In the genomic region with DNA sequence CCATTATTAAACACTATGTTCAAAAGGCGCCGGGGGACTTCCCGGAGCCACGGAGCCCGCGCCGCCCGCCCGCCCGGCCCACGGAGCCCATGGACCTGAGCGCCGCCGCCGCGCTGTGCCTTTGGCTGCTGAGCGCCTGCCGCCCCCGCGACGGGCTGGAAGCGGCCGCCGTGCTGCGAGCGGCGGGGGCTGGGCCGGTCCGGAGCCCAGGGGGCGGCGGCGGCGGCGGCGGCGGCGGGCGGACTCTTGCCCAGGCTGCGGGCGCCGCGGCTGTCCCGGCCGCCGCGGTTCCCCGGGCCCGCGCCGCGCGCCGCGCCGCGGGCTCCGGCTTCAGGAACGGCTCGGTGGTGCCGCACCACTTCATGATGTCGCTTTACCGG, we compare ENCODE assay signal across 1 cellular context.
TF ChIP-seq lines count a peak whose summit lies in the region.

No MANE protein-coding gene starts in this region.

TF ChIP-seq in HepG2, 621 proteins besides CTCF, POLR2A, EP300 and RAD21 (continues in another document):
- TF ChIP-seq, protein P1, sequence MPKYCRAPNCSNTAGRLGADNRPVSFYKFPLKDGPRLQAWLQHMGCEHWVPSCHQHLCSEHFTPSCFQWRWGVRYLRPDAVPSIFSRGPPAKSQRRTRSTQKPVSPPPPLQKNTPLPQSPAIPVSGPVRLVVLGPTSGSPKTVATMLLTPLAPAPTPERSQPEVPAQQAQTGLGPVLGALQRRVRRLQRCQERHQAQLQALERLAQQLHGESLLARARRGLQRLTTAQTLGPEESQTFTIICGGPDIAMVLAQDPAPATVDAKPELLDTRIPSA (CRISPR knock-in tag; IDR thresholded peaks at IDR 0.05; ENCODE audit: borderline replicate concordance) = no peak
- TF ChIP-seq CEBPB (IDR thresholded peaks at IDR 0.05; ENCODE audit: borderline replicate concordance, low read depth, low read length) (no peak), PRMT3 (CRISPR knock-in tag; IDR thresholded peaks at IDR 0.05; ENCODE audit: borderline replicate concordance, low read depth) (no peak), SOX6 (IDR thresholded peaks at IDR 0.05) (no peak), SOX6 (CRISPR knock-in tag; IDR thresholded peaks at IDR 0.05) (no peak), POLR2G (IDR thresholded peaks at IDR 0.05; ENCODE audit: low read depth, low read length) (no peak), ZMAT3 (CRISPR knock-in tag; conservative IDR thresholded peaks at IDR 0.05) (no peak), MAF1 (CRISPR knock-in tag; IDR thresholded peaks at IDR 0.05; ENCODE audit: borderline replicate concordance) (no peak), MED8 (CRISPR knock-in tag; IDR thresholded peaks at IDR 0.05; ENCODE audit: insufficient replicate concordance) (no peak), ZNF644 (CRISPR knock-in tag; IDR thresholded peaks at IDR 0.05; ENCODE audit: low read depth) (no peak), ZNF180 (CRISPR knock-in tag; IDR thresholded peaks at IDR 0.05; ENCODE audit: borderline replicate concordance, low read depth) (no peak), ZSCAN21 (CRISPR knock-in tag; IDR thresholded peaks at IDR 0.05; ENCODE audit: borderline replicate concordance) (no peak), ZBTB7A (CRISPR knock-in tag; IDR thresholded peaks at IDR 0.05) (no peak), NKX3-1 (CRISPR knock-in tag; IDR thresholded peaks at IDR 0.05) (no peak), HOXA5 (CRISPR knock-in tag; IDR thresholded peaks at IDR 0.05) (no peak), ZNF850 (CRISPR knock-in tag; conservative IDR thresholded peaks at IDR 0.05) (0 out of 2 replicates have a peak, but pooled peaks have one; percentile 11), STAT5B (CRISPR knock-in tag; IDR thresholded peaks at IDR 0.05) (no peak), ZNF841 (CRISPR knock-in tag; IDR thresholded peaks at IDR 0.05; ENCODE audit: borderline replicate concordance) (no peak), YY1 (IDR thresholded peaks at IDR 0.05; ENCODE audit: insufficient read depth, insufficient replicate concordance, low read depth, low read length) (peak; percentile 13), CCDC6 (CRISPR knock-in tag; IDR thresholded peaks at IDR 0.05) (0 out of 2 replicates have a peak, but pooled peaks have one; percentile 16), ZBTB20 (CRISPR knock-in tag; IDR thresholded peaks at IDR 0.05; ENCODE audit: borderline replicate concordance, low read depth) (no peak), ZFP36L1 (CRISPR knock-in tag; IDR thresholded peaks at IDR 0.05) (no peak), SIN3A (IDR thresholded peaks at IDR 0.05; ENCODE audit: borderline replicate concordance, low read depth, low read length) (peak; percentile 11; the same call in 1 of the 2 replicates), ATF7-NPFF (CRISPR knock-in tag; IDR thresholded peaks at IDR 0.05; ENCODE audit: low read depth) (no peak), SP2 (CRISPR knock-in tag; IDR thresholded peaks at IDR 0.05) (no peak), FOXM1 (CRISPR knock-in tag; IDR thresholded peaks at IDR 0.05) (no peak), ZNF354B (CRISPR knock-in tag; IDR thresholded peaks at IDR 0.05) (no peak), JUN (CRISPR knock-in tag; IDR thresholded peaks at IDR 0.05) (no peak), ZNF296 (CRISPR knock-in tag; conservative IDR thresholded peaks at IDR 0.05) (no peak)
- TF ChIP-seq, protein P2, sequence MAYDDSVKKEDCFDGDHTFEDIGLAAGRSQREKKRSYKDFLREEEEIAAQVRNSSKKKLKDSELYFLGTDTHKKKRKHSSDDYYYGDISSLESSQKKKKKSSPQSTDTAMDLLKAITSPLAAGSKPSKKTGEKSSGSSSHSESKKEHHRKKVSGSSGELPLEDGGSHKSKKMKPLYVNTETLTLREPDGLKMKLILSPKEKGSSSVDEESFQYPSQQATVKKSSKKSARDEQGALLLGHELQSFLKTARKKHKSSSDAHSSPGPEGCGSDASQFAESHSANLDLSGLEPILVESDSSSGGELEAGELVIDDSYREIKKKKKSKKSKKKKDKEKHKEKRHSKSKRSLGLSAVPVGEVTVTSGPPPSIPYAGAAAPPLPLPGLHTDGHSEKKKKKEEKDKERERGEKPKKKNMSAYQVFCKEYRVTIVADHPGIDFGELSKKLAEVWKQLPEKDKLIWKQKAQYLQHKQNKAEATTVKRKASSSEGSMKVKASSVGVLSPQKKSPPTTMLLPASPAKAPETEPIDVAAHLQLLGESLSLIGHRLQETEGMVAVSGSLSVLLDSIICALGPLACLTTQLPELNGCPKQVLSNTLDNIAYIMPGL (CRISPR knock-in tag; IDR thresholded peaks at IDR 0.05; ENCODE audit: borderline replicate concordance in 1 of 2, low read depth in 1 of 2) = no peak
- TF ChIP-seq, protein P3, sequence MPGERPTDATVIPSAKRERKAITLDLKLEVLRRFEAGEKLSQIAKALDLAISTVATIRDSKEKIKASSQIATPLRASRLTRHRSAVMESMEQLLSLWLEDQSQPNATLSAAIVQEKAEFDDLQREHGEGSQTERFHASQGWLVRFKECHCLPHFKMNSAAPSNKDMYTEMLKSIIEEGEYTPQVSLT (CRISPR knock-in tag; IDR thresholded peaks at IDR 0.05; ENCODE audit: borderline replicate concordance, low read depth) = no peak
- TF ChIP-seq, protein P4, sequence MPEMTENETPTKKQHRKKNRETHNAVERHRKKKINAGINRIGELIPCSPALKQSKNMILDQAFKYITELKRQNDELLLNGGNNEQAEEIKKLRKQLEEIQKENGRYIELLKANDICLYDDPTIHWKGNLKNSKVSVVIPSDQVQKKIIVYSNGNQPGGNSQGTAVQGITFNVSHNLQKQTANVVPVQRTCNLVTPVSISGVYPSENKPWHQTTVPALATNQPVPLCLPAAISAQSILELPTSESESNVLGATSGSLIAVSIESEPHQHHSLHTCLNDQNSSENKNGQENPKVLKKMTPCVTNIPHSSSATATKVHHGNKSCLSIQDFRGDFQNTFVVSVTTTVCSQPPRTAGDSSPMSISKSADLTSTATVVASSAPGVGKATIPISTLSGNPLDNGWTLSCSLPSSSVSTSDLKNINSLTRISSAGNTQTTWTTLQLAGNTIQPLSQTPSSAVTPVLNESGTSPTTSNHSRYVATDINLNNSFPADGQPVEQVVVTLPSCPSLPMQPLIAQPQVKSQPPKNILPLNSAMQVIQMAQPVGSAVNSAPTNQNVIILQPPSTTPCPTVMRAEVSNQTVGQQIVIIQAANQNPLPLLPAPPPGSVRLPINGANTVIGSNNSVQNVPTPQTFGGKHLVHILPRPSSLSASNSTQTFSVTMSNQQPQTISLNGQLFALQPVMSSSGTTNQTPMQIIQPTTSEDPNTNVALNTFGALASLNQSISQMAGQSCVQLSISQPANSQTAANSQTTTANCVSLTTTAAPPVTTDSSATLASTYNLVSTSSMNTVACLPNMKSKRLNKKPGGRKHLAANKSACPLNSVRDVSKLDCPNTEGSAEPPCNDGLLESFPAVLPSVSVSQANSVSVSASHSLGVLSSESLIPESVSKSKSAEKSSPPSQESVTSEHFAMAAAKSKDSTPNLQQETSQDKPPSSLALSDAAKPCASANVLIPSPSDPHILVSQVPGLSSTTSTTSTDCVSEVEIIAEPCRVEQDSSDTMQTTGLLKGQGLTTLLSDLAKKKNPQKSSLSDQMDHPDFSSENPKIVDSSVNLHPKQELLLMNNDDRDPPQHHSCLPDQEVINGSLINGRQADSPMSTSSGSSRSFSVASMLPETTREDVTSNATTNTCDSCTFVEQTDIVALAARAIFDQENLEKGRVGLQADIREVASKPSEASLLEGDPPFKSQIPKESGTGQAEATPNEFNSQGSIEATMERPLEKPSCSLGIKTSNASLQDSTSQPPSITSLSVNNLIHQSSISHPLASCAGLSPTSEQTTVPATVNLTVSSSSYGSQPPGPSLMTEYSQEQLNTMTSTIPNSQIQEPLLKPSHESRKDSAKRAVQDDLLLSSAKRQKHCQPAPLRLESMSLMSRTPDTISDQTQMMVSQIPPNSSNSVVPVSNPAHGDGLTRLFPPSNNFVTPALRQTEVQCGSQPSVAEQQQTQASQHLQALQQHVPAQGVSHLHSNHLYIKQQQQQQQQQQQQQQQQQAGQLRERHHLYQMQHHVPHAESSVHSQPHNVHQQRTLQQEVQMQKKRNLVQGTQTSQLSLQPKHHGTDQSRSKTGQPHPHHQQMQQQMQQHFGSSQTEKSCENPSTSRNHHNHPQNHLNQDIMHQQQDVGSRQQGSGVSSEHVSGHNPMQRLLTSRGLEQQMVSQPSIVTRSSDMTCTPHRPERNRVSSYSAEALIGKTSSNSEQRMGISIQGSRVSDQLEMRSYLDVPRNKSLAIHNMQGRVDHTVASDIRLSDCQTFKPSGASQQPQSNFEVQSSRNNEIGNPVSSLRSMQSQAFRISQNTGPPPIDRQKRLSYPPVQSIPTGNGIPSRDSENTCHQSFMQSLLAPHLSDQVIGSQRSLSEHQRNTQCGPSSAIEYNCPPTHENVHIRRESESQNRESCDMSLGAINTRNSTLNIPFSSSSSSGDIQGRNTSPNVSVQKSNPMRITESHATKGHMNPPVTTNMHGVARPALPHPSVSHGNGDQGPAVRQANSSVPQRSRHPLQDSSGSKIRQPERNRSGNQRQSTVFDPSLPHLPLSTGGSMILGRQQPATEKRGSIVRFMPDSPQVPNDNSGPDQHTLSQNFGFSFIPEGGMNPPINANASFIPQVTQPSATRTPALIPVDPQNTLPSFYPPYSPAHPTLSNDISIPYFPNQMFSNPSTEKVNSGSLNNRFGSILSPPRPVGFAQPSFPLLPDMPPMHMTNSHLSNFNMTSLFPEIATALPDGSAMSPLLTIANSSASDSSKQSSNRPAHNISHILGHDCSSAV (CRISPR knock-in tag; IDR thresholded peaks at IDR 0.05; ENCODE audit: borderline replicate concordance) = no peak
- TF ChIP-seq, protein P5, sequence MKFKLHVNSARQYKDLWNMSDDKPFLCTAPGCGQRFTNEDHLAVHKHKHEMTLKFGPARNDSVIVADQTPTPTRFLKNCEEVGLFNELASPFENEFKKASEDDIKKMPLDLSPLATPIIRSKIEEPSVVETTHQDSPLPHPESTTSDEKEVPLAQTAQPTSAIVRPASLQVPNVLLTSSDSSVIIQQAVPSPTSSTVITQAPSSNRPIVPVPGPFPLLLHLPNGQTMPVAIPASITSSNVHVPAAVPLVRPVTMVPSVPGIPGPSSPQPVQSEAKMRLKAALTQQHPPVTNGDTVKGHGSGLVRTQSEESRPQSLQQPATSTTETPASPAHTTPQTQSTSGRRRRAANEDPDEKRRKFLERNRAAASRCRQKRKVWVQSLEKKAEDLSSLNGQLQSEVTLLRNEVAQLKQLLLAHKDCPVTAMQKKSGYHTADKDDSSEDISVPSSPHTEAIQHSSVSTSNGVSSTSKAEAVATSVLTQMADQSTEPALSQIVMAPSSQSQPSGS (CRISPR knock-in tag; IDR thresholded peaks at IDR 0.05) = no peak
- TF ChIP-seq, protein P6, sequence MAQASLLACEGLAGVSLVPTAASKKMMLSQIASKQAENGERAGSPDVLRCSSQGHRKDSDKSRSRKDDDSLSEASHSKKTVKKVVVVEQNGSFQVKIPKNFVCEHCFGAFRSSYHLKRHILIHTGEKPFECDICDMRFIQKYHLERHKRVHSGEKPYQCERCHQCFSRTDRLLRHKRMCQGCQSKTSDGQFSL (CRISPR knock-in tag; IDR thresholded peaks at IDR 0.05) = peak; percentile 16; the same call in 1 of the 2 replicates
- TF ChIP-seq, protein P7, sequence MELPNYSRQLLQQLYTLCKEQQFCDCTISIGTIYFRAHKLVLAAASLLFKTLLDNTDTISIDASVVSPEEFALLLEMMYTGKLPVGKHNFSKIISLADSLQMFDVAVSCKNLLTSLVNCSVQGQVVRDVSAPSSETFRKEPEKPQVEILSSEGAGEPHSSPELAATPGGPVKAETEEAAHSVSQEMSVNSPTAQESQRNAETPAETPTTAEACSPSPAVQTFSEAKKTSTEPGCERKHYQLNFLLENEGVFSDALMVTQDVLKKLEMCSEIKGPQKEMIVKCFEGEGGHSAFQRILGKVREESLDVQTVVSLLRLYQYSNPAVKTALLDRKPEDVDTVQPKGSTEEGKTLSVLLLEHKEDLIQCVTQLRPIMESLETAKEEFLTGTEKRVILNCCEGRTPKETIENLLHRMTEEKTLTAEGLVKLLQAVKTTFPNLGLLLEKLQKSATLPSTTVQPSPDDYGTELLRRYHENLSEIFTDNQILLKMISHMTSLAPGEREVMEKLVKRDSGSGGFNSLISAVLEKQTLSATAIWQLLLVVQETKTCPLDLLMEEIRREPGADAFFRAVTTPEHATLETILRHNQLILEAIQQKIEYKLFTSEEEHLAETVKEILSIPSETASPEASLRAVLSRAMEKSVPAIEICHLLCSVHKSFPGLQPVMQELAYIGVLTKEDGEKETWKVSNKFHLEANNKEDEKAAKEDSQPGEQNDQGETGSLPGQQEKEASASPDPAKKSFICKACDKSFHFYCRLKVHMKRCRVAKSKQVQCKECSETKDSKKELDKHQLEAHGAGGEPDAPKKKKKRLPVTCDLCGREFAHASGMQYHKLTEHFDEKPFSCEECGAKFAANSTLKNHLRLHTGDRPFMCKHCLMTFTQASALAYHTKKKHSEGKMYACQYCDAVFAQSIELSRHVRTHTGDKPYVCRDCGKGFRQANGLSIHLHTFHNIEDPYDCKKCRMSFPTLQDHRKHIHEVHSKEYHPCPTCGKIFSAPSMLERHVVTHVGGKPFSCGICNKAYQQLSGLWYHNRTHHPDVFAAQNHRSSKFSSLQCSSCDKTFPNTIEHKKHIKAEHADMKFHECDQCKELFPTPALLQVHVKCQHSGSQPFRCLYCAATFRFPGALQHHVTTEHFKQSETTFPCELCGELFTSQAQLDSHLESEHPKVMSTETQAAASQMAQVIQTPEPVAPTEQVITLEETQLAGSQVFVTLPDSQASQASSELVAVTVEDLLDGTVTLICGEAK (IDR thresholded peaks at IDR 0.05) = no peak
- TF ChIP-seq, protein P7 (CRISPR knock-in tag; IDR thresholded peaks at IDR 0.05) = no peak
- TF ChIP-seq, protein P8, sequence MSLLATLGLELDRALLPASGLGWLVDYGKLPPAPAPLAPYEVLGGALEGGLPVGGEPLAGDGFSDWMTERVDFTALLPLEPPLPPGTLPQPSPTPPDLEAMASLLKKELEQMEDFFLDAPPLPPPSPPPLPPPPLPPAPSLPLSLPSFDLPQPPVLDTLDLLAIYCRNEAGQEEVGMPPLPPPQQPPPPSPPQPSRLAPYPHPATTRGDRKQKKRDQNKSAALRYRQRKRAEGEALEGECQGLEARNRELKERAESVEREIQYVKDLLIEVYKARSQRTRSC (CRISPR knock-in tag; IDR thresholded peaks at IDR 0.05; ENCODE audit: low read depth) = no peak
